Comparison of ENCODE assay signal across 21 cellular contexts in genomic region chr2:240730506-240731326, GRCh38. TPM values are rescaled to one million over a fixed set of nuclear protein-coding genes. Genes with fewer than 3 reads are reported as not detected.
"Had no signal": no experiment of that assay in that cellular context is flagged by ENCODE, and none has a peak within 500 bp of the region (broad histone marks: within the 10 kb centered on the region; RNA-seq: fewer than 3 reads in every experiment).

No MANE protein-coding gene starts in this region.

- FAIRE-seq: bronchial epithelial cell, colon, islet of Langerhans had no signal

- H3K27ac ChIP-seq: esophagus squamous epithelium, heart right ventricle, left lung, parathyroid adenoma, right atrium auricular region, suprapubic skin had no signal

- DNase-seq: activated CD4-positive, alpha-beta memory T cell treated with anti-CD3 and anti-CD28 coated beads, Interleukin-2, amount 10 ng/mL, durations not matched to agents 7 days and 5 days; activated gamma-delta T cell; activated naive CD8-positive, alpha-beta T cell treated with anti-CD3 and anti-CD28 coated beads, Interleukin-2, amount 10 ng/mL, durations not matched to agents 7 days and 5 days; activated T-cell treated with anti-CD3 and anti-CD28 coated beads, Interleukin-2, amount 50 U/mL, for 48 hours; aorta; esophagus squamous epithelium; foreskin melanocyte; heart right ventricle; stimulated activated CD4-positive, alpha-beta T cell treated with anti-CD3 and anti-CD28 coated beads, Interleukin-12 subunit alpha, Interleukin-12 subunit beta, amount 100 ng/mL, for 4 hours; stimulated activated naive CD4-positive, alpha-beta T cell; SW 1271 had no signal

- H3K4me3 Mint-ChIP-seq: activated CD4-positive, alpha-beta memory T cell treated with anti-CD3 and anti-CD28 coated beads, Interleukin-2, amount 10 ng/mL, durations not matched to agents 7 days and 5 days; activated naive CD8-positive, alpha-beta T cell treated with anti-CD3 and anti-CD28 coated beads, Interleukin-2, amount 10 ng/mL, durations not matched to agents 7 days and 5 days; memory B cell; T-helper 2 cell treated with Interferon-gamma antibody and Interleukin-4, amounts not matched to agents 5 μg/mL and 100 μg/mL, for 36 hours had no signal

- H3K9ac ChIP-seq: parathyroid adenoma had no signal

- H3K27me3 ChIP-seq: right atrium auricular region, upper lobe of left lung had no signal

- H3K9me3 Mint-ChIP-seq: activated CD4-positive, alpha-beta memory T cell treated with anti-CD3 and anti-CD28 coated beads, Interleukin-2, amount 10 ng/mL, durations not matched to agents 7 days and 5 days; activated naive CD8-positive, alpha-beta T cell treated with anti-CD3 and anti-CD28 coated beads, Interleukin-2, amount 10 ng/mL, durations not matched to agents 7 days and 5 days; memory B cell; T-helper 2 cell treated with Interferon-gamma antibody and Interleukin-4, amounts not matched to agents 5 μg/mL and 100 μg/mL, for 36 hours had no signal

- H3K4me3 ChIP-seq: esophagus squamous epithelium, heart right ventricle, left lung, right atrium auricular region, suprapubic skin, upper lobe of left lung had no signal

- H3K9me3 ChIP-seq: esophagus squamous epithelium, heart right ventricle, left lung, right atrium auricular region, suprapubic skin, upper lobe of left lung had no signal

- H3K27me3 Mint-ChIP-seq: activated CD4-positive, alpha-beta memory T cell treated with anti-CD3 and anti-CD28 coated beads, Interleukin-2, amount 10 ng/mL, durations not matched to agents 7 days and 5 days had no signal

- H3K79me2 ChIP-seq: parathyroid adenoma had no signal

- H3K36me3 ChIP-seq: esophagus squamous epithelium, heart right ventricle, left lung, right atrium auricular region, suprapubic skin, upper lobe of left lung had no signal

- H3K36me3 Mint-ChIP-seq: activated naive CD8-positive, alpha-beta T cell treated with anti-CD3 and anti-CD28 coated beads, Interleukin-2, amount 10 ng/mL, durations not matched to agents 7 days and 5 days; memory B cell had no signal

- H3K27ac Mint-ChIP-seq: activated CD4-positive, alpha-beta memory T cell treated with anti-CD3 and anti-CD28 coated beads, Interleukin-2, amount 10 ng/mL, durations not matched to agents 7 days and 5 days; activated naive CD8-positive, alpha-beta T cell treated with anti-CD3 and anti-CD28 coated beads, Interleukin-2, amount 10 ng/mL, durations not matched to agents 7 days and 5 days; memory B cell; T-helper 2 cell treated with Interferon-gamma antibody and Interleukin-4, amounts not matched to agents 5 μg/mL and 100 μg/mL, for 36 hours had no signal

- H3K4me1 ChIP-seq: esophagus squamous epithelium, heart right ventricle, left lung, parathyroid adenoma, right atrium auricular region, suprapubic skin had no signal

- ATAC-seq: left lung had no signal

- H3K4me1 Mint-ChIP-seq: activated CD4-positive, alpha-beta memory T cell treated with anti-CD3 and anti-CD28 coated beads, Interleukin-2, amount 10 ng/mL, durations not matched to agents 7 days and 5 days; activated naive CD8-positive, alpha-beta T cell treated with anti-CD3 and anti-CD28 coated beads, Interleukin-2, amount 10 ng/mL, durations not matched to agents 7 days and 5 days; memory B cell had no signal

RNA-seq across cellular contexts. Expression of gene AQP12A, which starts 39.0 kb away (rescaled TPM):
- total RNA-seq: activated CD4-positive, alpha-beta memory T cell treated with anti-CD3 and anti-CD28 coated beads, Interleukin-2, amount 10 ng/mL, durations not matched to agents 7 days and 5 days; activated naive CD8-positive, alpha-beta T cell treated with anti-CD3 and anti-CD28 coated beads, Interleukin-2, amount 10 ng/mL, durations not matched to agents 7 days and 5 days; aorta; bronchial epithelial cell; esophagus squamous epithelium; heart right ventricle; left lung; right atrium auricular region; suprapubic skin; upper lobe of left lung had no signal
- polyA plus RNA-seq: heart right ventricle had no signal

RNA-seq across cellular contexts. Expression of gene AQP12B, which starts 48.0 kb away (rescaled TPM):
- total RNA-seq: activated CD4-positive, alpha-beta memory T cell treated with anti-CD3 and anti-CD28 coated beads, Interleukin-2, amount 10 ng/mL, durations not matched to agents 7 days and 5 days; activated naive CD8-positive, alpha-beta T cell treated with anti-CD3 and anti-CD28 coated beads, Interleukin-2, amount 10 ng/mL, durations not matched to agents 7 days and 5 days; aorta; bronchial epithelial cell; esophagus squamous epithelium; heart right ventricle; left lung; right atrium auricular region; suprapubic skin; upper lobe of left lung had no signal
